ENCODE assay signal across 29 cellular contexts in the genomic region with DNA sequence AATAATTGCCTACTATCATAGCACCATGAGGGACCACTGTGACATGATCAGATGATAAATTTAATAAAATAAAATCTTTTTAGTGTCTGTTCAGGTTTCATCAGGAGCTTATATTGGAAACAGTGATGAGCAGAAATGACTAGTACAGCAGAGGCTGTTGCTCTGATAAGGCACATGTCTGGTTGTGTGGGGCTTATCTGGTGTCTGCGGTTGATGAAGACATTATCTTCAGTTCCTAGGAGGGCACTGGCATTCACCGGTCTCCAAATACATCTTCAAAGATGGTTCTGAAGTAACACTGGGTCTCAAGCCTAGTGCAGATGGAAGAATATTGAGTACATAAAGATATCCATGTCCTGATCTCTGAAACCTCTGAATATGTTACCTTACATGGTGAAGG.
"Had no signal": no experiment of that assay in that cellular context is flagged by ENCODE, and none has a peak within 500 bp of the region (broad histone marks: within the 10 kb centered on the region; RNA-seq: fewer than 3 reads in every experiment).

No MANE protein-coding gene starts in this region.

- H3K4me1 ChIP-seq: esophagus squamous epithelium, foreskin keratinocyte, gastrocnemius medialis, heart left ventricle had no signal

- H3K4me3 ChIP-seq: esophagus squamous epithelium, gastrocnemius medialis, heart left ventricle had no signal

- H3K27ac ChIP-seq: brain microvascular endothelial cell, esophagus squamous epithelium, foreskin keratinocyte, gastrocnemius medialis, heart left ventricle had no signal

- H3K27me3 ChIP-seq: brain microvascular endothelial cell, esophagus squamous epithelium, foreskin keratinocyte, gastrocnemius medialis had no signal

- DNase-seq: activated CD4-positive, alpha-beta memory T cell treated with anti-CD3 and anti-CD28 coated beads for 36 hours; activated CD4-positive, alpha-beta T cell treated with anti-CD3 and anti-CD28 coated beads for 36 hours; activated CD4-positive, alpha-beta T cell treated with anti-CD3 and anti-CD28 coated beads, Interleukin-2, amount 10 ng/mL, durations not matched to agents 24 days and 14 days; activated CD4-positive, CD25-positive, alpha-beta regulatory T cell; activated CD4-positive, CD25-positive, alpha-beta regulatory T cell treated with anti-CD3 and anti-CD28 coated beads, Interleukin-2, amount 50 U/mL, for 72 hours; activated CD8-positive, alpha-beta memory T cell treated with anti-CD3 and anti-CD28 coated beads, Interleukin-2, amount 10 ng/mL, durations not matched to agents 7 days and 5 days; activated CD8-positive, alpha-beta memory T cell treated with anti-CD3 and anti-CD28 coated beads, Interleukin-2, amount 50 U/mL, for 4 hours; activated CD8-positive, alpha-beta T cell treated with anti-CD3 and anti-CD28 coated beads, Interleukin-2, amount 10 ng/mL, durations not matched to agents 7 days and 5 days; activated effector memory CD4-positive, alpha-beta T cell treated with anti-CD3 and anti-CD28 coated beads, Interleukin-2, amount 50 U/mL, for 16 hours; activated naive CD4-positive, alpha-beta T cell treated with anti-CD3 and anti-CD28 coated beads for 36 hours; activated naive CD8-positive, alpha-beta T cell treated with anti-CD3 and anti-CD28 coated beads for 36 hours; activated naive CD8-positive, alpha-beta T cell treated with anti-CD3 and anti-CD28 coated beads, Interleukin-2, amount 50 U/mL, for 24 hours; activated T-cell treated with anti-CD3 and anti-CD28 coated beads, Interleukin-2, amount 50 U/mL, for 1 hour; activated T-cell treated with anti-CD3 and anti-CD28 coated beads, Interleukin-2, amount 50 U/mL, for 48 hours; amniotic stem cell; anterior cingulate cortex; brain microvascular endothelial cell; cortex of kidney; dermis blood vessel endothelial cell; effector CD4-positive, alpha-beta T cell; effector memory CD8-positive, alpha-beta T cell; esophagus squamous epithelium; foreskin keratinocyte; gastrocnemius medialis; glutamatergic neuron; heart left ventricle; T-helper 1 cell; T-helper 17 cell; T1000 had no signal

- H3K36me3 ChIP-seq: brain microvascular endothelial cell, esophagus squamous epithelium, gastrocnemius medialis, heart left ventricle had no signal

- ATAC-seq: activated CD4-positive, alpha-beta T cell treated with anti-CD3 and anti-CD28 coated beads for 36 hours; activated CD8-positive, alpha-beta memory T cell treated with anti-CD3 and anti-CD28 coated beads, Interleukin-2, amount 10 ng/mL, durations not matched to agents 7 days and 5 days; activated CD8-positive, alpha-beta T cell treated with anti-CD3 and anti-CD28 coated beads, Interleukin-2, amount 10 ng/mL, durations not matched to agents 7 days and 5 days; activated naive CD8-positive, alpha-beta T cell treated with anti-CD3 and anti-CD28 coated beads, Interleukin-2, amount 50 U/mL, for 24 hours; effector memory CD8-positive, alpha-beta T cell; foreskin keratinocyte; gastrocnemius medialis; heart left ventricle; T-helper 17 cell had no signal

- H3K9me3 ChIP-seq: esophagus squamous epithelium, gastrocnemius medialis, heart left ventricle had no signal
